13 cellular contexts compared by ENCODE assay signal in the genomic region with DNA sequence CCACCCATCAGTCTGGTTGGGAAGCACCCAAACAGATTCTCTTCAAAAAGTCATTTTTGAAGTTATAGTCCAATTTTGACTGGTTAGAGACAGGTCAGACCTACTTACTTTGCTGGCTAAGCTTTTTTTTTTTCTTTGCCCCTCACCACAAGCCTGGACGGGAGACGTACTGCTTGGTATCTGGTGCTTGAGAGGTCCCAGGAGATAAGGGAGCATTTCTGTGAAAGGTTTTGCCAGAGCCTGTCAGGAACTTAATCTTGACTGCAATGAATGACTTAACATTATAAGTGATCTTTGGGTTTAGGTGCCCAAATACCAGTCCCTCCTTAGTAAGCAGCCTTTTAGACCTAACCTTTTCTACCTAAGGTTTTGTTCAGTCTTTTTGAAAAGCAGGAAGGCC. TPM values are rescaled to one million over a fixed set of nuclear protein-coding genes. Genes with fewer than 3 reads are reported as not detected.
A peak's percentile ranks its signal among the peaks of the same experiment; 100 is the strongest.
DNase-seq lines count a peak whose midpoint lies in the region; ATAC-seq, FAIRE-seq and TF ChIP-seq lines count a peak whose summit lies in the region.
"Had no signal": no experiment of that assay in that cellular context is flagged by ENCODE, and none has a peak within 500 bp of the region (broad histone marks: within the 10 kb centered on the region; RNA-seq: fewer than 3 reads in every experiment).

No MANE protein-coding gene starts in this region.

- CTCF ChIA-PET in PC-9 (lab: Charles Lee) (no interaction called here), GM12878 (lab: Yijun Ruan, JAX) (interaction anchor here (0.6 to 3.3 kb wide), 8 partner anchors 9 to 107 kb away, joined by 3 to 25 read pairs (median 3); no protein-coding TSS in a partner anchor)

- H3K4me3 ChIP-seq in BLaER1 (no peak overlapping the region), DND-41 (ENCODE audit: low read depth in 1 of 2, low read length in 2 of 2) (no peak overlapping the region), PC-9 (no peak overlapping the region), GM12878 (no peak overlapping the region), aorta (ENCODE audit: low read length in 2 of 2) (no peak overlapping the region)

- TF ChIP-seq POLR2A in GM12878 (IDR thresholded peaks at IDR 0.05; ENCODE audit: low read depth, low read length), result no peak

- POLR2A ChIA-PET in PC-9 (lab: Charles Lee; ENCODE audit: unreplicated experiment), result no interaction called here
- POLR2A ChIA-PET in GM12878 (lab: Charles Lee), result interaction anchor here (0.9 kb wide), 1 partner anchor 12 kb away, joined by 4 read pairs; no protein-coding TSS in a partner anchor

- SMC1A ChIA-PET in GM12878 (lab: Charles Lee; ENCODE audit: uncharacterized antibody, unreplicated experiment), result interaction anchor here (3.1 to 5.2 kb wide), 3 partner anchors 11 to 79 kb away, joined by 8 to 29 read pairs (median 21); no protein-coding TSS in a partner anchor

- peaks cover 96% of the 10 kb centered on the region for H3K79me2 ChIP-seq in DND-41 (ENCODE audit: insufficient read depth, low read length)
- H3K79me2 ChIP-seq in PC-9 (ENCODE audit: low read depth), result peaks cover 74% of the 10 kb centered on the region
- peaks cover 88% of the 10 kb centered on the region for H3K79me2 ChIP-seq in GM12878 (ENCODE audit: control insufficient read depth, insufficient read depth, low read length)

- no peaks in the 10 kb centered on the region for H3K27me3 ChIP-seq in BLaER1
- no peaks in the 10 kb centered on the region for H3K27me3 ChIP-seq in DND-41 (ENCODE audit: insufficient read depth, low read length, poor library complexity)
- no peaks in the 10 kb centered on the region for H3K27me3 ChIP-seq in PC-9 (ENCODE audit: insufficient read depth, low read depth)
- H3K27me3 ChIP-seq in GM12878 (replicated peaks in 1 of 2; ENCODE audit: control insufficient read depth in 2 of 2, insufficient read depth in 2 of 2, low read length in 1 of 2), result no peaks in the 10 kb centered on the region
- no peaks in the 10 kb centered on the region for H3K27me3 ChIP-seq in aorta (ENCODE audit: control insufficient read depth in 1 of 2, insufficient read depth in 2 of 2, low read length in 1 of 2)
- H3K27me3 ChIP-seq: BE2C had no signal

- H2AFZ ChIP-seq in DND-41 (ENCODE audit: low read depth, low read length), result no peak overlapping the region
- H2AFZ ChIP-seq in PC-9, result no peak overlapping the region
- H2AFZ ChIP-seq in GM12878 (ENCODE audit: control insufficient read depth, low read depth, low read length), result no peak overlapping the region

- ATAC-seq in DND-41 (ENCODE audit: insufficient read depth, low read depth), result no peak
- ATAC-seq in GM12878, result no peak
- ATAC-seq in aorta (ENCODE audit: low FRiP score), result no peak

- WGBS in GM12878 (ENCODE audit: insufficient coverage, insufficient replicate concordance, low lambda C conversion rate, missing lambda C conversion rate), result 100% methylated on average over 2 of the region's 2 CpGs
- 44 to 45% methylated on average over 2 of the region's 2 CpGs for WGBS in aorta, 2 donors

- no peak for TF ChIP-seq EP300 in GM12878 (IDR thresholded peaks at IDR 0.05; ENCODE audit: borderline replicate concordance in 1 of 2, control insufficient read depth in 1 of 2, low read depth in 2 of 2, low read length in 2 of 2)

- peak overlapping the region; percentile 14; the same call in 1 of the 2 replicates for H3K4me2 ChIP-seq in BLaER1
- H3K4me2 ChIP-seq in DND-41 (ENCODE audit: insufficient read depth, low read length), result peak overlapping the region; percentile 17; the same call in 1 of the 2 replicates
- H3K4me2 ChIP-seq in PC-9, result no peak overlapping the region
- H3K4me2 ChIP-seq in GM12878 (ENCODE audit: control insufficient read depth, insufficient read depth), result peak overlapping the region; percentile 20; the same call in 1 of the 2 replicates

- H3F3A ChIP-seq in PC-9 (ENCODE audit: insufficient read depth, low read depth), result 0 out of 2 replicates have a peak, but pooled peaks cover 7% of the 10 kb centered on the region

- peaks cover 13% of the 10 kb centered on the region for H4K20me1 ChIP-seq in BLaER1
- H4K20me1 ChIP-seq in DND-41 (ENCODE audit: insufficient read depth, low read length), result peaks cover 43% of the 10 kb centered on the region; the same call in 1 of the 2 replicates
- H4K20me1 ChIP-seq in PC-9 (ENCODE audit: insufficient read depth), result 0 out of 2 replicates have a peak, but pooled peaks cover 4% of the 10 kb centered on the region
- H4K20me1 ChIP-seq in GM12878 (ENCODE audit: control insufficient read depth, insufficient read depth), result no peaks in the 10 kb centered on the region

- H3K9me3 ChIP-seq in BLaER1 (no peaks in the 10 kb centered on the region), DND-41 (ENCODE audit: insufficient read depth, low read length, severe bottlenecking) (no peaks in the 10 kb centered on the region), PC-9 (ENCODE audit: insufficient read depth, low read depth) (no peaks in the 10 kb centered on the region), GM12878 (replicated peaks; ENCODE audit: control insufficient read depth, insufficient read depth, low read length) (no peaks in the 10 kb centered on the region), aorta (ENCODE audit: control insufficient read depth, low read length) (no peaks in the 10 kb centered on the region)
- H3K9me3 ChIP-seq: BE2C had no signal

- intact Hi-C loops in PC-9 (cut with micrococcal nuclease; ENCODE audit: unreplicated experiment) (no loop called here), GM12878 (cut with micrococcal nuclease; ENCODE audit: unreplicated experiment) (no loop called here), aorta (cut with DNase I) (no loop called here)

- H3K36me3 ChIP-seq in BLaER1 (peaks cover 48% of the 10 kb centered on the region), DND-41 (ENCODE audit: insufficient read depth, low read length) (peaks cover 47% of the 10 kb centered on the region), PC-9 (ENCODE audit: low read depth) (peaks cover 7% of the 10 kb centered on the region; the same call in 1 of the 2 replicates), GM12878 (ENCODE audit: control insufficient read depth in 2 of 2, insufficient read depth in 2 of 2, low read length in 1 of 2) (peaks cover 0 to 3% of the 10 kb centered on the region in 2 experiments; a peak in 2 of 4 replicates), aorta (ENCODE audit: control insufficient read depth in 1 of 2, insufficient read depth in 2 of 2, low read length in 1 of 2) (no peaks in the 10 kb centered on the region)

- TF ChIP-seq RAD21 in GM12878 (IDR thresholded peaks at IDR 0.05; ENCODE audit: insufficient read depth, low read depth, low read length), result no peak

- RAD21 ChIA-PET in GM12878 (lab: Charles Lee; ENCODE audit: unreplicated experiment), result interaction anchor here (0.9 to 1.6 kb wide), 3 partner anchors 11 to 242 kb away, joined by 3 to 5 read pairs (median 3); no protein-coding TSS in a partner anchor

- FAIRE-seq in GM12878 (lab: Jason Lieb, UNC), result no peak

- BruUV-seq in PC-9 (replicated peaks; lab: Mats Ljungman, UMichigan) (no TSS peak), GM12878 (replicated peaks; lab: Mats Ljungman, UMichigan) (no TSS peak)

- H3K27ac ChIP-seq in BLaER1, result no peak overlapping the region
- H3K27ac ChIP-seq in DND-41 (ENCODE audit: low read length), result no peak overlapping the region; the same call in 1 of the 2 replicates
- peak overlapping the region; percentile 26; the same call in 1 of the 2 replicates for H3K27ac ChIP-seq in PC-9
- H3K27ac ChIP-seq in GM12878 (ENCODE audit: control insufficient read depth, insufficient read depth), result no peak overlapping the region
- no peak overlapping the region for H3K27ac ChIP-seq in aorta (ENCODE audit: low read depth in 1 of 2, low read length in 2 of 2)

- DNase-seq in DND-41 (no peak), PC-9 (no peak), GM12878 (ENCODE audit: low read depth, low spot score) (no peak), NCI-H1105 (lab: John Stamatoyannopoulos, UW) (no peak), aorta (no peak), UCSD-AML1 (lab: John Stamatoyannopoulos, UW; ENCODE audit: unreplicated experiment) (no peak)
- no peak for DNase-seq in activated CD4-positive, alpha-beta T cell treated with anti-CD3 and anti-CD28 coated beads for 48 hours
- DNase-seq: BE2C; CD8-positive, alpha-beta memory T cell; HCEC 1CT; NCI-H1048; NCI-H446 had no signal

- H3K9ac ChIP-seq in BLaER1 (no peak overlapping the region), DND-41 (ENCODE audit: low read depth, low read length) (no peak overlapping the region), GM12878 (ENCODE audit: control insufficient read depth, insufficient read depth, low read length) (no peak overlapping the region)

- in situ Hi-C loops in GM12878 (cut with MboI), result no loop called here

- no peaks in the 10 kb centered on the region for H3K9me2 ChIP-seq in PC-9 (ENCODE audit: insufficient read depth)

- TF ChIP-seq CTCF in DND-41 (IDR thresholded peaks at IDR 0.05; ENCODE audit: borderline replicate concordance, extremely low read depth, low read length, poor library complexity, severe bottlenecking), result no peak
- TF ChIP-seq CTCF in PC-9 (conservative IDR thresholded peaks at IDR 0.05), result no peak
- no peak for TF ChIP-seq CTCF in GM12878 (IDR thresholded peaks at IDR 0.05 in 2 of 3, conservative IDR thresholded peaks at IDR 0.05 in 1 of 3; ENCODE audit: control insufficient read depth in 2 of 3, extremely low read depth in 1 of 3, insufficient read depth in 1 of 3, low read depth in 3 of 3, low read length in 3 of 3)

- H3K4me1 ChIP-seq in BLaER1 (peaks cover 28% of the 10 kb centered on the region), DND-41 (ENCODE audit: insufficient read depth, low read length) (peaks cover 55% of the 10 kb centered on the region), PC-9 (replicated peaks; ENCODE audit: insufficient read depth) (peaks cover 7% of the 10 kb centered on the region), GM12878 (ENCODE audit: control insufficient read depth, insufficient read depth, low read length) (peaks cover 6% of the 10 kb centered on the region), aorta (ENCODE audit: control insufficient read depth in 1 of 2, insufficient read depth in 2 of 2, low read length in 2 of 2) (no peaks in the 10 kb centered on the region)
- H3K4me1 ChIP-seq: BE2C had no signal

RNA-seq across cellular contexts. Expression of gene MTHFD1, which starts 6.3 kb away (rescaled TPM):
- 130 and 161 TPM in 2 replicates for total RNA-seq in PC-9 (2021)
- total RNA-seq in GM12878 (2013; cell fraction: nucleolus; rRNA removed), result 224 and 245 TPM in 2 replicates
- 153 and 160 TPM in 2 replicates for total RNA-seq in GM12878 (2014; rRNA removed)
- 114 and 123 TPM in 2 replicates for total RNA-seq in GM12878 (2014; rRNA removed; fragmentation: Illumina TruSeq; extraction: Trizol)
- 237 and 261 TPM in 2 replicates for total RNA-seq in GM12878 (2021)
- polyA plus RNA-seq in GM12878 (2011; ENCODE audit: low read depth), result 70.5 TPM
- 81.9 and 99.3 TPM in 2 replicates for polyA plus RNA-seq in GM12878 (2011; rRNA removed)
- 95.3 and 103 TPM in 2 replicates for polyA plus RNA-seq in GM12878 (2011; cell fraction: cytosol; rRNA removed)
- polyA plus RNA-seq in GM12878 (2011; cell fraction: nucleus; rRNA removed), result 103 and 135 TPM in 2 replicates
- polyA plus RNA-seq in GM12878 (2012), result 100 and 109 TPM in 2 replicates
- polyA plus RNA-seq in GM12878 (2014; fragmentation: Illumina TruSeq; extraction: Trizol), result 210 TPM in 2 replicates
- 100 to 1,000 TPM; 140 to 177 TPM for polyA plus RNA-seq in GM12878 (2014; fragmentation: Nextera tagmentation; extraction: Ambion mirVana)
- 169 and 181 TPM in 2 replicates for polyA plus RNA-seq in GM12878 (2014; rRNA removed)
- polyA plus RNA-seq in GM12878 (2016; fragmentation: Nextera tagmentation; extraction: Ambion mirVana), result 100 to 1,000 TPM; 301 to 310 TPM
- polyA minus RNA-seq in GM12878 (2011; rRNA and poly(A)+ RNA removed), result 130 and 154 TPM in 2 replicates
- 96.6 and 126 TPM in 2 replicates for polyA minus RNA-seq in GM12878 (2011; cell fraction: cytosol; rRNA and poly(A)+ RNA removed)
- 71.6 and 111 TPM in 2 replicates for polyA minus RNA-seq in GM12878 (2011; cell fraction: nucleus; rRNA and poly(A)+ RNA removed)
- total RNA-seq in aorta, result 10 to 100 TPM; 39.4 to 44.6 TPM
- 10 to 100 TPM; 12.0 to 28.9 TPM for polyA plus RNA-seq in aorta
